ENCODE assay signal across 10 cellular contexts in the genomic region with DNA sequence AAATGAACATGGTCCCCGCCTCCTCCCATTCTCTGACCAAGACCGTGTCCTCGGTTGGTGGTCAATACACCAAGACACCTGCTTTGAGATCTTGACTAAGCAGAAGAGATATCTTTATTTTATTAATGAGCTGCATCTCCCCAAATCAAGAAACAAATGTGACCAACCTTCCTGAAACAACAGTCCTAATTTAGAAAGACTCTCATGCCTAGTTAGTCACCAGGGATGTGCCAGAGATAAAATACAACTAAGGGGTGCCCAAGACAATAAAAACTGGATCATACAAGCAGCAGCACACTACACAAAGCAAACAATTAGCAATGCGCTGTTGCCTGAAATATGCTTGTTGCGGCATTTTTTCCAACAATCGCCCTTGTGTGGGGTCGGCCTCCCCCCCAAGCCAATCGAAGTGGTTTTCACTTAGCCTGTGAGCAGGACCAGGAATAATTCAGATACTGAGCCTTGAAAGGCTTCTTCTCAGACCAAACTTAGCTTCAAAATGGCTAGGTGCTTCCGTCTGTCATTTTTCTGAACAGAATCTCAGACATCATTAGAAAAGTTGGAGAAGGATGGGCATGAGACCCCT. TPM values are rescaled to one million over a fixed set of nuclear protein-coding genes. Genes with fewer than 3 reads are reported as not detected.
DNase-seq lines count a peak whose midpoint lies in the region; ATAC-seq and TF ChIP-seq lines count a peak whose summit lies in the region.
"Had no signal": no experiment of that assay in that cellular context is flagged by ENCODE, and none has a peak within 500 bp of the region (broad histone marks: within the 10 kb centered on the region; RNA-seq: fewer than 3 reads in every experiment).

No MANE protein-coding gene starts in this region.

- ATAC-seq in activated CD8-positive, alpha-beta memory T cell treated with anti-CD3 and anti-CD28 coated beads, Interleukin-2, amount 10 ng/mL, durations not matched to agents 7 days and 5 days: no peak
- no peak for ATAC-seq in effector memory CD8-positive, alpha-beta T cell (replicated peaks)
- ATAC-seq in psoas muscle: no peak
- no peak for ATAC-seq in GM19467 (IDR thresholded peaks at IDR 0.05; ENCODE audit: unreplicated experiment)
- ATAC-seq in GM21619 (IDR thresholded peaks at IDR 0.05; ENCODE audit: unreplicated experiment): no peak

- H3K9me2 ChIP-seq in Loucy (replicated peaks; ENCODE audit: low read depth, low read length): no peaks in the 10 kb centered on the region

- no peaks in the 10 kb centered on the region for H3K9me3 Mint-ChIP-seq in activated CD8-positive, alpha-beta memory T cell treated with anti-CD3 and anti-CD28 coated beads, Interleukin-2, amount 10 ng/mL, durations not matched to agents 7 days and 5 days (ENCODE audit: low read depth)
- no peaks in the 10 kb centered on the region for H3K9me3 Mint-ChIP-seq in effector memory CD8-positive, alpha-beta T cell

- H3K36me3 Mint-ChIP-seq in activated CD8-positive, alpha-beta memory T cell treated with anti-CD3 and anti-CD28 coated beads, Interleukin-2, amount 10 ng/mL, durations not matched to agents 7 days and 5 days: peaks cover 22% of the 10 kb centered on the region
- no peaks in the 10 kb centered on the region for H3K36me3 Mint-ChIP-seq in effector memory CD8-positive, alpha-beta T cell (ENCODE audit: insufficient read depth)

- H3F3A ChIP-seq in Loucy (ENCODE audit: low read depth): no peaks in the 10 kb centered on the region

- H3K27me3 ChIP-seq in Loucy (ENCODE audit: insufficient read depth, low read length, poor library complexity, severe bottlenecking) (peaks cover 5% of the 10 kb centered on the region), psoas muscle (ENCODE audit: insufficient read depth in 3 of 3, low read length in 2 of 3) (peaks cover 0 to 2% (median 0%) of the 10 kb centered on the region in 3 donors)
- H3K27me3 ChIP-seq: suprapubic skin had no signal

- 87 to 89% (median 88%) methylated on average over 9 of the region's 9 CpGs for WGBS in psoas muscle, 3 donors

- peaks cover 36% of the 10 kb centered on the region for H3K79me2 ChIP-seq in Loucy (ENCODE audit: insufficient read depth, low read length)

- no peak overlapping the region for H3K27ac Mint-ChIP-seq in activated CD8-positive, alpha-beta memory T cell treated with anti-CD3 and anti-CD28 coated beads, Interleukin-2, amount 10 ng/mL, durations not matched to agents 7 days and 5 days
- H3K27ac Mint-ChIP-seq in effector memory CD8-positive, alpha-beta T cell: peak overlapping the region; percentile 54 to 83

- H3K9me3 ChIP-seq in Loucy (ENCODE audit: insufficient read depth, low read depth, low read length) (no peaks in the 10 kb centered on the region), psoas muscle (no peaks in the 10 kb centered on the region)
- H3K9me3 ChIP-seq: suprapubic skin had no signal

- no peak for DNase-seq in activated CD8-positive, alpha-beta memory T cell treated with anti-CD3 and anti-CD28 coated beads, Interleukin-2, amount 10 ng/mL, durations not matched to agents 7 days and 5 days
- DNase-seq in activated CD8-positive, alpha-beta memory T cell treated with anti-CD3 and anti-CD28 coated beads for 24 hours: no peak
- no peak for DNase-seq in effector memory CD8-positive, alpha-beta T cell
- DNase-seq in psoas muscle (no peak), 8988T (no peak)
- DNase-seq: activated effector memory CD4-positive, alpha-beta T cell treated with Interleukin-2 at 50 U/mL for 16 hours had no signal

- intact Hi-C loops in psoas muscle (cut with DNase I): no loop called here

- peaks cover 18% of the 10 kb centered on the region for H3K27me3 Mint-ChIP-seq in activated CD8-positive, alpha-beta memory T cell treated with anti-CD3 and anti-CD28 coated beads, Interleukin-2, amount 10 ng/mL, durations not matched to agents 7 days and 5 days
- no peaks in the 10 kb centered on the region for H3K27me3 Mint-ChIP-seq in effector memory CD8-positive, alpha-beta T cell

- H3K36me3 ChIP-seq in Loucy (ENCODE audit: insufficient read depth, low read length): peaks cover 20% of the 10 kb centered on the region
- H3K36me3 ChIP-seq in psoas muscle (ENCODE audit: insufficient read depth in 1 of 2, low read depth in 1 of 2): peaks cover 0 to 3% of the 10 kb centered on the region in 2 donors
- H3K36me3 ChIP-seq: suprapubic skin had no signal

- H3K27ac ChIP-seq in psoas muscle: peak overlapping the region; percentile 68

- peak overlapping the region; percentile 97; the same call in 1 of the 2 replicates for H2AFZ ChIP-seq in Loucy (ENCODE audit: low read length)

- H3K4me3 ChIP-seq in Loucy (ENCODE audit: low read length, poor library complexity, severe bottlenecking): no peak overlapping the region
- no peak overlapping the region for H3K4me3 ChIP-seq in psoas muscle

- no peak overlapping the region for H3K4me2 ChIP-seq in Loucy (ENCODE audit: low read depth, low read length, poor library complexity, severe bottlenecking)

- TF ChIP-seq CTCF in Loucy (conservative IDR thresholded peaks at IDR 0.05; ENCODE audit: low read length) (no peak), psoas muscle (IDR thresholded peaks at IDR 0.05) (no peak)

- CTCF ChIA-PET in activated CD8-positive, alpha-beta memory T cell treated with anti-CD3 and anti-CD28 coated beads, Interleukin-2, amount 10 ng/mL, durations not matched to agents 7 days and 5 days (lab: Charles Lee): interaction anchor here (0.8 to 5.1 kb wide), 4 partner anchors 12 to 90 kb away, joined by 3 to 52 read pairs (median 4); a partner anchor contains a TSS

- H3K4me3 Mint-ChIP-seq in activated CD8-positive, alpha-beta memory T cell treated with anti-CD3 and anti-CD28 coated beads, Interleukin-2, amount 10 ng/mL, durations not matched to agents 7 days and 5 days: peak overlapping the region; percentile 98
- peak overlapping the region; percentile 82 to 96 for H3K4me3 Mint-ChIP-seq in effector memory CD8-positive, alpha-beta T cell

- H3K4me1 Mint-ChIP-seq in activated CD8-positive, alpha-beta memory T cell treated with anti-CD3 and anti-CD28 coated beads, Interleukin-2, amount 10 ng/mL, durations not matched to agents 7 days and 5 days: peaks cover 26% of the 10 kb centered on the region
- peaks cover 15 to 17% of the 10 kb centered on the region in 2 donors for H3K4me1 Mint-ChIP-seq in effector memory CD8-positive, alpha-beta T cell (ENCODE audit: low read depth in 2 of 2)

- H3K4me1 ChIP-seq in Loucy (ENCODE audit: insufficient read depth, low read length, poor library complexity, severe bottlenecking) (peaks cover 28% of the 10 kb centered on the region), psoas muscle (peaks cover 15% of the 10 kb centered on the region)

- H4K20me1 ChIP-seq in Loucy (ENCODE audit: insufficient read depth, low read length, poor library complexity, severe bottlenecking): peaks cover 27% of the 10 kb centered on the region

- no peak overlapping the region for H3K9ac ChIP-seq in Loucy (ENCODE audit: low read depth, low read length, poor library complexity, severe bottlenecking)

RNA-seq across cellular contexts. Expression of a gene that starts 1.3 kb away (rescaled TPM):
- 100 to 1,000 TPM; 548 to 626 TPM for total RNA-seq in activated CD8-positive, alpha-beta memory T cell treated with anti-CD3 and anti-CD28 coated beads, Interleukin-2, amount 10 ng/mL, durations not matched to agents 7 days and 5 days
- 10 to 100 TPM; 10.1 to 29.2 (median 16.6) TPM for total RNA-seq in psoas muscle
- 10 to 100 TPM in 2 of 3 donors, 1 to 10 TPM in 1; 7.6 to 24.8 (median 14.3) TPM for polyA plus RNA-seq in psoas muscle

RNA-seq across cellular contexts. Expression of a gene that starts 32.1 kb away (rescaled TPM):
- total RNA-seq in activated CD8-positive, alpha-beta memory T cell treated with anti-CD3 and anti-CD28 coated beads, Interleukin-2, amount 10 ng/mL, durations not matched to agents 7 days and 5 days: 1 to 10 TPM; 2.2 to 5.0 TPM
- total RNA-seq in psoas muscle: 1 to 10 TPM; 2.2 to 3.7 (median 2.6) TPM
- polyA plus RNA-seq in psoas muscle: 1 to 10 TPM; 2.1 to 2.9 (median 2.2) TPM

RNA-seq across cellular contexts. Expression of a gene that starts 48.3 kb away (rescaled TPM):
- 1 to 10 TPM; 8.1 to 9.8 TPM for total RNA-seq in activated CD8-positive, alpha-beta memory T cell treated with anti-CD3 and anti-CD28 coated beads, Interleukin-2, amount 10 ng/mL, durations not matched to agents 7 days and 5 days
- under 1 TPM in 2 of 4 donors, not detected in 2; 0.26 to 0.47 TPM for total RNA-seq in psoas muscle
- under 1 TPM; 0.05 to 0.13 (median 0.07) TPM for polyA plus RNA-seq in psoas muscle

Comparison
In these comparisons a context has a peak if more than half of its experiments do, and no peak if none do; other contexts are left out.
1. RNA of a gene that starts 1.3 kb away (total RNA-seq): 548 to 626 TPM in activated CD8-positive, alpha-beta memory T cell treated with anti-CD3 and anti-CD28 coated beads, Interleukin-2, amount 10 ng/mL, durations not matched to agents 7 days and 5 days; 10.1 to 29.2 TPM in psoas muscle; every median in the first group is over 10 times any median in the second.
2. RNA of a gene that starts 48.3 kb away (total RNA-seq): 8.1 to 9.8 TPM in activated CD8-positive, alpha-beta memory T cell treated with anti-CD3 and anti-CD28 coated beads, Interleukin-2, amount 10 ng/mL, durations not matched to agents 7 days and 5 days; 0.26 to 0.47 TPM in psoas muscle; every median in the first group is over 4 times any median in the second.